ENCODE assay signal across 17 cellular contexts in the genomic region with DNA sequence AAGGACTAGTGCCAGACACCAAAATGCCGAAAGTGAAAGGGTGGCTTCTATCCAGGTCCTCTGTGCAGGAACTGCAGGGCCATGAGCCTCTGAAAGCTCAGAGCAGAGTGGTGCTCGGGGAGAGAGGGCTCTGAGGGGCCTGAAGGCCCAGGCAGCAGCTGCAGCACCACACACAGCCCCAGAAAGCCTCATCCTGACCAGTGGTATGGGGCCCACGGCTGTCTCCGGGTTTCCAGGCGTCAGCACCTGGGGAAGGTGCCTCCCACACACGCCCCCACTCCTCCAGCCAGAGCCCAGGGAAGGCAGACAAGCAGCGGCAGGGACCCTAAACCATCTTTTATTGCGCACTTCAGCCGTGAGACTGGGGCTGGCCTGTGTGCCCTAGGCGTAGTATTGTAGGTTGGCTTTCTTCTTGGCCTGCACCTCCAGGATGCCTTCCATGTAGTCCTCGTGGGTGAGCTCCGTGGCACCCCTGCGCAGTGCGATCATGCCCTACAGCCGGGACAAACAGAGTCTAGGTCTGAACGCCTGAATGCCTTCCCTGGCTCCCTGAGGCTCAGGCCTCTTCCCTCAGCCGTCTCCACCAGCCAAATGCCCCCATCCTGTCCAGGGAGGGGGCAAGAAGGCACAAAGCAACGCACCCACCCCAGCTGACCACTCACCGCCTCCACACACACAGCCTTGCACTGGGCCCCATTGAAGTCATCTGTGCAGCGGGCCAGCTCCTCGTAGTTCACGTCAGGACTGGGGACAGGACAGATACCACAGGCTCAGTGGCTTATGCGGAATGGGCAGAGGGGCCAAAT. TPM values are rescaled to one million over a fixed set of nuclear protein-coding genes. Genes with fewer than 3 reads are reported as not detected.
DNase-seq lines count a peak whose midpoint lies in the region; ATAC-seq, FAIRE-seq and TF ChIP-seq lines count a peak whose summit lies in the region.
"Had no signal": no experiment of that assay in that cellular context is flagged by ENCODE, and none has a peak within 500 bp of the region (broad histone marks: within the 10 kb centered on the region; RNA-seq: fewer than 3 reads in every experiment).

No MANE protein-coding gene starts in this region.

- H3K4me3 ChIP-seq in Panc1 (ENCODE audit: low read depth in 2 of 2, low read length in 2 of 2) (no peak overlapping the region), endothelial cell of umbilical vein (replicated peaks in 1 of 3; ENCODE audit: insufficient read depth in 1 of 3, low read depth in 1 of 3, low read length in 3 of 3) (no peak overlapping the region), smooth muscle cell (no peak overlapping the region)
- H3K4me3 ChIP-seq: colonic mucosa, mucosa of descending colon had no signal

- TF ChIP-seq CTCF in Panc1 (IDR thresholded peaks at IDR 0.05) = no peak
- no peak for TF ChIP-seq CTCF in endothelial cell of umbilical vein (IDR thresholded peaks at IDR 0.05; ENCODE audit: extremely low read depth in 1 of 2, insufficient read depth in 1 of 2, low read depth in 1 of 2, low read length in 2 of 2)
- TF ChIP-seq CTCF in smooth muscle cell (IDR thresholded peaks at IDR 0.05; ENCODE audit: borderline replicate concordance, insufficient read depth, poor library complexity, severe bottlenecking) = no peak

- H3K4me2 ChIP-seq in endothelial cell of umbilical vein (ENCODE audit: insufficient read depth, low read length) = no peak overlapping the region
- H3K4me2 ChIP-seq in smooth muscle cell = no peak overlapping the region

- BruUV-seq in Panc1 (replicated peaks; lab: Mats Ljungman, UMichigan) (TSS peak; percentile 16), endothelial cell of umbilical vein (replicated peaks; lab: Mats Ljungman, UMichigan) (no TSS peak)

- H4K20me1 ChIP-seq in endothelial cell of umbilical vein (replicated peaks; ENCODE audit: control insufficient read depth, extremely low read depth, insufficient read depth, low read length) (no peaks in the 10 kb centered on the region), smooth muscle cell (ENCODE audit: low read depth) (no peaks in the 10 kb centered on the region)

- H3K9me3 ChIP-seq in Panc1 (ENCODE audit: control insufficient read depth, insufficient read depth, low read depth, low read length) = no peaks in the 10 kb centered on the region
- H3K9me3 ChIP-seq in endothelial cell of umbilical vein (replicated peaks; ENCODE audit: control insufficient read depth, insufficient read depth, low read length) = no peaks in the 10 kb centered on the region
- no peaks in the 10 kb centered on the region for H3K9me3 ChIP-seq in smooth muscle cell (replicated peaks; ENCODE audit: low read depth)
- H3K9me3 ChIP-seq: colonic mucosa, mucosa of descending colon had no signal

- H3K27me3 ChIP-seq in Panc1 (ENCODE audit: control insufficient read depth, insufficient read depth, low read length) (no peaks in the 10 kb centered on the region), endothelial cell of umbilical vein (ENCODE audit: control insufficient read depth in 2 of 2, insufficient read depth in 2 of 2, low read length in 2 of 2) (no peaks in the 10 kb centered on the region), smooth muscle cell (ENCODE audit: low read depth) (no peaks in the 10 kb centered on the region)
- H3K27me3 ChIP-seq: colonic mucosa had no signal

- H3K9ac ChIP-seq in endothelial cell of umbilical vein (replicated peaks; ENCODE audit: extremely low read depth, insufficient read depth, low read length) = no peak overlapping the region
- H3K9ac ChIP-seq in smooth muscle cell (ENCODE audit: low read depth) = no peak overlapping the region

- H3K27ac ChIP-seq in Panc1 (ENCODE audit: low read length) (no peak overlapping the region), endothelial cell of umbilical vein (ENCODE audit: insufficient read depth, low read depth, low read length) (no peak overlapping the region), smooth muscle cell (ENCODE audit: low read depth) (peak overlapping the region; percentile 81)
- H3K27ac ChIP-seq: colonic mucosa had no signal

- no peaks in the 10 kb centered on the region for H3K79me2 ChIP-seq in endothelial cell of umbilical vein (ENCODE audit: control insufficient read depth, insufficient read depth, low read length)
- H3K79me2 ChIP-seq in smooth muscle cell (ENCODE audit: low read depth) = no peaks in the 10 kb centered on the region

- dilution Hi-C loops in endothelial cell of umbilical vein (cut with MboI; ENCODE audit: extremely low pct_ligation_motif_present, low sequenced_read_pairs) = no loop called here

- no peak for FAIRE-seq in GM12891 (lab: Jason Lieb, UNC)
- no peak for FAIRE-seq in endothelial cell of umbilical vein (lab: Jason Lieb, UNC)

- H3F3A ChIP-seq in smooth muscle cell (ENCODE audit: low read depth) = peaks cover 21% of the 10 kb centered on the region

- CTCF ChIA-PET in Panc1 (lab: Charles Lee) = no interaction called here
- CTCF ChIA-PET in endothelial cell of umbilical vein (lab: Charles Lee) = no interaction called here

- TF ChIP-seq POLR2A in GM12891 (IDR thresholded peaks at IDR 0.05; ENCODE audit: low read depth, low read length) (peak; percentile 38), endothelial cell of umbilical vein (IDR thresholded peaks at IDR 0.05; ENCODE audit: low read depth, low read length) (peak; percentile 12)

- H2AFZ ChIP-seq in endothelial cell of umbilical vein (ENCODE audit: low read depth, low read length) = no peak overlapping the region
- H2AFZ ChIP-seq in smooth muscle cell (ENCODE audit: low read depth) = no peak overlapping the region

- H3K4me1 ChIP-seq in Panc1 (ENCODE audit: control insufficient read depth, insufficient read depth, low read length) = peaks cover 26% of the 10 kb centered on the region
- peaks cover 16% of the 10 kb centered on the region for H3K4me1 ChIP-seq in endothelial cell of umbilical vein (ENCODE audit: control insufficient read depth, extremely low read depth, insufficient read depth, low read length)
- peaks cover 7% of the 10 kb centered on the region for H3K4me1 ChIP-seq in smooth muscle cell (ENCODE audit: low read depth)
- H3K4me1 ChIP-seq: colonic mucosa had no signal

- in situ Hi-C loops in Panc1 (cut with HindIII; ENCODE audit: low pct_unique_long_range_greater_than_20kb, low sequenced_read_pairs) = no loop called here

- POLR2A ChIA-PET in Panc1 (lab: Charles Lee) (interaction anchor here (0.6 kb wide), 1 partner anchor 57 kb away, joined by 10 read pairs; no protein-coding TSS in a partner anchor), endothelial cell of umbilical vein (lab: Charles Lee) (no interaction called here)

- ATAC-seq in Panc1 = 0 out of 2 replicates have a peak, but pooled peaks have one; percentile 17
- ATAC-seq: mucosa of descending colon had no signal

- H3K36me3 ChIP-seq in Panc1 (ENCODE audit: control insufficient read depth, insufficient read depth, low read length) (peaks cover 5% of the 10 kb centered on the region; the same call in 1 of the 2 replicates), endothelial cell of umbilical vein (ENCODE audit: control insufficient read depth in 2 of 2, extremely low read depth in 1 of 2, insufficient read depth in 2 of 2, low read length in 2 of 2) (peaks cover 16 to 52% of the 10 kb centered on the region in 2 experiments), smooth muscle cell (ENCODE audit: low read depth) (no peaks in the 10 kb centered on the region)

- DNase-seq in GM12891 (ENCODE audit: insufficient read length, low spot score) = no peak
- DNase-seq in Panc1 (ENCODE audit: low read depth, low spot score) = no peak
- no peak for DNase-seq in endothelial cell of umbilical vein (ENCODE audit: low read depth, low spot score)
- DNase-seq in smooth muscle cell (lab: John Stamatoyannopoulos, UW; ENCODE audit: unreplicated experiment) = no peak
- no peak for DNase-seq in T-helper 9 cell
- DNase-seq in C1 segment of cervical spinal cord (lab: John Stamatoyannopoulos, UW) = no peak
- DNase-seq in SKM-1 (lab: John Stamatoyannopoulos, UW; ENCODE audit: unreplicated experiment) = no peak
- no peak for DNase-seq in NCI-H1092 (lab: John Stamatoyannopoulos, UW)
- DNase-seq: activated CD4-positive, alpha-beta memory T cell treated with anti-CD3 and anti-CD28 coated beads, Interleukin-2, amount 10 ng/mL, durations not matched to agents 7 days and 5 days; activated CD4-positive, CD25-positive, alpha-beta regulatory T cell; activated T-cell treated with anti-CD3 and anti-CD28 coated beads, Interleukin-2, amount 50 U/mL, for 48 hours; Calu3; colonic mucosa; immature natural killer cell; retina; stimulated activated naive CD4-positive, alpha-beta T cell had no signal

- intact Hi-C loops in Panc1 (cut with micrococcal nuclease; ENCODE audit: unreplicated experiment) (no loop called here), endothelial cell of umbilical vein (cut with micrococcal nuclease) (loop anchor here (10.0 kb wide), 1 partner anchor 436 kb away; no protein-coding TSS in a partner anchor)

- no peaks in the 10 kb centered on the region for H3K9me1 ChIP-seq in endothelial cell of umbilical vein (replicated peaks; ENCODE audit: control insufficient read depth, extremely low read depth, insufficient read depth, low read length)

- WGBS in smooth muscle cell (ENCODE audit: low lambda C conversion rate) = 96% methylated on average over 23 of the region's 23 CpGs

RNA-seq across cellular contexts. Expression of a gene that starts 7.6 kb away (rescaled TPM):
- polyA plus RNA-seq in GM12891 (2012; ENCODE audit: low read depth, missing spikeins) = 137 TPM
- 181 TPM for total RNA-seq in Panc1 (2021; ENCODE audit: unreplicated experiment)
- 229 TPM for polyA plus RNA-seq in Panc1 (2012; ENCODE audit: insufficient read length)
- total RNA-seq in endothelial cell of umbilical vein = 202 and 203 TPM in 2 replicates
- polyA plus RNA-seq in endothelial cell of umbilical vein = 153 and 179 TPM in 2 replicates
- 233 and 266 TPM in 2 replicates for polyA plus RNA-seq in endothelial cell of umbilical vein (2011; cell fraction: cytosol; rRNA removed)
- polyA plus RNA-seq in endothelial cell of umbilical vein (2011; cell fraction: nucleus; rRNA removed) = 158 and 268 TPM in 2 replicates
- polyA plus RNA-seq in endothelial cell of umbilical vein (2012) = 223 and 224 TPM in 2 replicates
- polyA minus RNA-seq in endothelial cell of umbilical vein = 113 and 125 TPM in 2 replicates
- polyA minus RNA-seq in endothelial cell of umbilical vein (2011; cell fraction: cytosol; rRNA and poly(A)+ RNA removed) = 169 TPM
- polyA minus RNA-seq in endothelial cell of umbilical vein (2011; cell fraction: nucleus; rRNA and poly(A)+ RNA removed) = 47.0 and 56.1 TPM in 2 replicates
- total RNA-seq in smooth muscle cell = 71.2 and 99.8 TPM in 2 replicates
- 200 and 211 TPM in 2 replicates for polyA plus RNA-seq in smooth muscle cell

RNA-seq across cellular contexts. Expression of a gene that starts 10.3 kb away (rescaled TPM):
- 9.2 TPM for polyA plus RNA-seq in GM12891 (2012; ENCODE audit: low read depth, missing spikeins)
- total RNA-seq in Panc1 (2021; ENCODE audit: unreplicated experiment) = 50.2 TPM
- polyA plus RNA-seq in Panc1 (2012; ENCODE audit: insufficient read length) = 71.3 TPM
- total RNA-seq in endothelial cell of umbilical vein = 86.3 and 91.9 TPM in 2 replicates
- polyA plus RNA-seq in endothelial cell of umbilical vein = 94.3 and 124 TPM in 2 replicates
- polyA plus RNA-seq in endothelial cell of umbilical vein (2011; cell fraction: cytosol; rRNA removed) = 60.9 and 83.4 TPM in 2 replicates
- 264 and 286 TPM in 2 replicates for polyA plus RNA-seq in endothelial cell of umbilical vein (2011; cell fraction: nucleus; rRNA removed)
- polyA plus RNA-seq in endothelial cell of umbilical vein (2012) = 56.2 and 73.8 TPM in 2 replicates
- polyA minus RNA-seq in endothelial cell of umbilical vein = 37.9 and 49.8 TPM in 2 replicates
- 12.0 TPM for polyA minus RNA-seq in endothelial cell of umbilical vein (2011; cell fraction: cytosol; rRNA and poly(A)+ RNA removed)
- 30.5 and 39.8 TPM in 2 replicates for polyA minus RNA-seq in endothelial cell of umbilical vein (2011; cell fraction: nucleus; rRNA and poly(A)+ RNA removed)
- 51.7 and 56.9 TPM in 2 replicates for total RNA-seq in smooth muscle cell
- polyA plus RNA-seq in smooth muscle cell = 138 and 143 TPM in 2 replicates

RNA-seq across cellular contexts. Expression of a gene that starts 30.3 kb away (rescaled TPM):
- not detected for polyA plus RNA-seq in GM12891 (2012; ENCODE audit: low read depth, missing spikeins)
- total RNA-seq in Panc1 (2021; ENCODE audit: unreplicated experiment) (1.8 TPM), endothelial cell of umbilical vein (1.6 TPM in 2 replicates), smooth muscle cell (not detected in 2 replicates)
- 1.3 TPM for polyA plus RNA-seq in Panc1 (2012; ENCODE audit: insufficient read length)
- polyA plus RNA-seq in endothelial cell of umbilical vein (0.18 and 0.27 TPM in 2 replicates), smooth muscle cell (0.41 and 0.96 TPM in 2 replicates)
- polyA plus RNA-seq in endothelial cell of umbilical vein (2011; cell fraction: cytosol; rRNA removed) = 0.13 TPM in 1 of 2 replicates, not detected in the other
- polyA plus RNA-seq in endothelial cell of umbilical vein (2011; cell fraction: nucleus; rRNA removed) = 0.95 and 1.2 TPM in 2 replicates
- polyA plus RNA-seq in endothelial cell of umbilical vein (2012) = not detected in 2 replicates
- polyA minus RNA-seq in endothelial cell of umbilical vein = 0.53 and 0.61 TPM in 2 replicates
- not detected for polyA minus RNA-seq in endothelial cell of umbilical vein (2011; cell fraction: cytosol; rRNA and poly(A)+ RNA removed)
- polyA minus RNA-seq in endothelial cell of umbilical vein (2011; cell fraction: nucleus; rRNA and poly(A)+ RNA removed) = 1.8 and 4.5 TPM in 2 replicates
- total RNA-seq: colonic mucosa had no signal
- polyA plus RNA-seq: immature natural killer cell had no signal

RNA-seq across cellular contexts. Expression of a gene that starts 40.3 kb away (rescaled TPM):
- polyA plus RNA-seq in GM12891 (2012; ENCODE audit: low read depth, missing spikeins) = 11.8 TPM
- total RNA-seq in Panc1 (2021; ENCODE audit: unreplicated experiment) (0.31 TPM), endothelial cell of umbilical vein (not detected in 2 replicates), smooth muscle cell (not detected in 2 replicates)
- polyA plus RNA-seq in Panc1 (2012; ENCODE audit: insufficient read length) = not detected
- polyA plus RNA-seq in endothelial cell of umbilical vein (not detected in 2 replicates), smooth muscle cell (not detected in 2 replicates)
- not detected in 2 replicates for polyA plus RNA-seq in endothelial cell of umbilical vein (2011; cell fraction: cytosol; rRNA removed)
- not detected in 2 replicates for polyA plus RNA-seq in endothelial cell of umbilical vein (2011; cell fraction: nucleus; rRNA removed)
- polyA plus RNA-seq in endothelial cell of umbilical vein (2012) = not detected in 2 replicates
- 0.46 and 1.6 TPM in 2 replicates for polyA minus RNA-seq in endothelial cell of umbilical vein
- polyA minus RNA-seq in endothelial cell of umbilical vein (2011; cell fraction: cytosol; rRNA and poly(A)+ RNA removed) = not detected
- not detected in 2 replicates for polyA minus RNA-seq in endothelial cell of umbilical vein (2011; cell fraction: nucleus; rRNA and poly(A)+ RNA removed)
- total RNA-seq: activated CD4-positive, alpha-beta memory T cell treated with anti-CD3 and anti-CD28 coated beads, Interleukin-2, amount 10 ng/mL, durations not matched to agents 7 days and 5 days; Calu3 had no signal
